12 cellular contexts compared by ENCODE assay signal in genomic region chr17:40462343-40463121, GRCh38. TPM values are rescaled to one million over a fixed set of nuclear protein-coding genes. Genes with fewer than 3 reads are reported as not detected.
DNase-seq lines count a peak whose midpoint lies in the region; ATAC-seq and TF ChIP-seq lines count a peak whose summit lies in the region.
"Had no signal": no experiment of that assay in that cellular context is flagged by ENCODE, and none has a peak within 500 bp of the region (broad histone marks: within the 10 kb centered on the region; RNA-seq: fewer than 3 reads in every experiment).

No MANE protein-coding gene starts in this region.

- in situ Hi-C loops in GM13977 (cut with MboI; ENCODE audit: low pct_unique_long_range_greater_than_20kb, low sequenced_read_pairs, unreplicated experiment) = no loop called here

- DNase-seq in RWPE1 (ENCODE audit: low spot score) (no peak), fibroblast of gingiva (ENCODE audit: low read depth) (peak; percentile 82), mucosa of descending colon (no peak), tibial nerve (ENCODE audit: low spot score in 2 of 2) (no peak), GM13977 (ENCODE audit: low spot score) (no peak), NCI-H748 treated with DMSO at 0.1 percent for 48 hours (lab: John Stamatoyannopoulos, UW) (no peak)
- DNase-seq in stimulated activated naive CD8-positive, alpha-beta T cell treated with anti-CD3 and anti-CD28 coated beads, Interleukin-15, amount 100 ng/mL, for 72 hours = no peak
- DNase-seq: NCI-H1417 treated with DMSO at 0.1 percent for 48 hours, NCI-H526 treated with DMSO at 0.1 percent for 48 hours had no signal

- no peaks in the 10 kb centered on the region for H3K9me3 Mint-ChIP-seq in stimulated activated naive CD8-positive, alpha-beta T cell treated with anti-CD3 and anti-CD28 coated beads, Interleukin-15, amount 100 ng/mL, for 72 hours
- H3K9me3 Mint-ChIP-seq: central memory CD8-positive, alpha-beta T cell had no signal

- WGBS in tibial nerve, 2 donors = 37 to 38% methylated on average over 9 of the region's 9 CpGs

- CTCF ChIA-PET in RWPE1 (lab: Yijun Ruan, JAX) = no interaction called here

- no peaks in the 10 kb centered on the region for H3K4me1 Mint-ChIP-seq in stimulated activated naive CD8-positive, alpha-beta T cell treated with anti-CD3 and anti-CD28 coated beads, Interleukin-15, amount 100 ng/mL, for 72 hours
- H3K4me1 Mint-ChIP-seq: central memory CD8-positive, alpha-beta T cell had no signal

- no peak for TF ChIP-seq EP300 in tibial nerve (IDR thresholded peaks at IDR 0.05)

- intact Hi-C loops in mucosa of descending colon (cut with DNase I, micrococcal nuclease) = no loop called here

- no peak overlapping the region for H3K27ac Mint-ChIP-seq in stimulated activated naive CD8-positive, alpha-beta T cell treated with anti-CD3 and anti-CD28 coated beads, Interleukin-15, amount 100 ng/mL, for 72 hours

- H3K4me1 ChIP-seq in mucosa of descending colon (ENCODE audit: low read depth) (no peaks in the 10 kb centered on the region), tibial nerve (peaks cover 0 to 68% (median 34%) of the 10 kb centered on the region in 4 donors)

- peak; percentile 12 for ATAC-seq in mucosa of descending colon
- no peak for ATAC-seq in stimulated activated naive CD8-positive, alpha-beta T cell treated with anti-CD3 and anti-CD28 coated beads, Interleukin-15, amount 100 ng/mL, for 72 hours

- no peaks in the 10 kb centered on the region for H3K27me3 ChIP-seq in tibial nerve

- TF ChIP-seq CTCF in RWPE1 (conservative IDR thresholded peaks at IDR 0.05; ENCODE audit: low read depth) (no peak), mucosa of descending colon (IDR thresholded peaks at IDR 0.05) (no peak), tibial nerve (IDR thresholded peaks at IDR 0.05) (no peak), GM13977 (IDR thresholded peaks at IDR 0.05; ENCODE audit: extremely low read depth, insufficient read depth, missing control alignments) (no peak)

- H3K9me3 ChIP-seq in mucosa of descending colon = no peaks in the 10 kb centered on the region
- H3K9me3 ChIP-seq in tibial nerve = no peaks in the 10 kb centered on the region

- H3K4me3 ChIP-seq in mucosa of descending colon (no peak overlapping the region), tibial nerve (no peak overlapping the region)

- no peak for TF ChIP-seq POLR2A in tibial nerve (IDR thresholded peaks at IDR 0.05)

- H3K36me3 ChIP-seq in mucosa of descending colon (ENCODE audit: low read depth) (no peaks in the 10 kb centered on the region), tibial nerve (peaks cover 0 to 4% (median 0%) of the 10 kb centered on the region in 3 donors)

- peaks cover 8% of the 10 kb centered on the region for H3K27me3 Mint-ChIP-seq in stimulated activated naive CD8-positive, alpha-beta T cell treated with anti-CD3 and anti-CD28 coated beads, Interleukin-15, amount 100 ng/mL, for 72 hours
- H3K27me3 Mint-ChIP-seq: central memory CD8-positive, alpha-beta T cell had no signal

- H3K27ac ChIP-seq in RWPE1 = 0 out of 2 replicates have a peak overlapping the region, but pooled peaks have one; percentile 7
- H3K27ac ChIP-seq in tibial nerve = peak overlapping the region; percentile 21 to 85 (median 78)

- no peak overlapping the region for H3K4me3 Mint-ChIP-seq in stimulated activated naive CD8-positive, alpha-beta T cell treated with anti-CD3 and anti-CD28 coated beads, Interleukin-15, amount 100 ng/mL, for 72 hours
- H3K4me3 Mint-ChIP-seq: central memory CD8-positive, alpha-beta T cell had no signal

- POLR2A ChIA-PET in RWPE1 (lab: Yijun Ruan, JAX; ENCODE audit: low non-redundant PET) = no interaction called here

RNA-seq across cellular contexts. Expression of gene IGFBP4, which starts 19.3 kb away (rescaled TPM):
- total RNA-seq in mucosa of descending colon (100 to 1,000 TPM; 215 to 459 (median 244) TPM), tibial nerve (1,000 to 10,000 TPM in 1 of 4 donors, 100 to 1,000 TPM in 3; 675 to 1,301 (median 748) TPM)

RNA-seq across cellular contexts. Expression of gene TNS4, which starts 38.9 kb away (rescaled TPM):
- 10 to 100 TPM in 1 of 3 donors, 1 to 10 TPM in 2; 3.0 to 13.1 (median 3.3) TPM for total RNA-seq in mucosa of descending colon
- total RNA-seq in tibial nerve = under 1 TPM in 1 of 4 donors, not detected in 3; 0.30 TPM
- total RNA-seq: epithelial cell of proximal tubule, subcutaneous adipose tissue had no signal

RNA-seq across cellular contexts. Expression of gene TOP2A, which starts 44.8 kb away (rescaled TPM):
- total RNA-seq in mucosa of descending colon (10 to 100 TPM in 2 of 3 donors, 1 to 10 TPM in 1; 6.9 to 50.1 (median 11.4) TPM), tibial nerve (1 to 10 TPM in 3 of 4 donors, under 1 TPM in 1; 0.21 to 7.1 (median 2.6) TPM)
